27 cellular contexts compared by ENCODE assay signal in the genomic region with DNA sequence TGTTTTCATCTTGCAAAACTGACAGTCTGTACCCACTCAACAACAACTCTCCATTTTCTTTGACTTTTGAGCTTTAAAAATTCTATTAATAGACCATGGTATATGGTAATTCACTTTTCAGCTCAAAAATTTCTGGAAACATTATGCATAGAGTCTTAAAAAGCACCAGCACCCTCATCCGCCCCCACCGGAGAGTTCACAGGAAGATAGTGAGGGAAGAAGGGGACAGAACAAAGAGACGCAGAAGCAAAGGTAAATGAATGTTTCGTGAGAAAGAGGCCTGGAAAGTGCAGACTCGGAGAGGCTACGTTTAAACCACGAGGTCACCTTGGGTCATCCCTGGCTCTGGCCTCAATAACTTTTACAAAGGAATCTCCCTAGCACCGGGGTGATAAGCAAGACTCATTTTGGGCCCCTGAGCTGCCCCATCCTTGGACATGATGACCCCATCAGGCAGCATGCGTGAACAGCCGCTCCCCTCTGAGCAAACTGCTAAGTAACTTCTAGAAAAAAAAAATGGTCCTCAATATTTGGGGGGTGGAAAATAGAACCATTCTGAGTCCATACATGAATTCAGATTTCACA.
"Had no signal": no experiment of that assay in that cellular context is flagged by ENCODE, and none has a peak within 500 bp of the region (broad histone marks: within the 10 kb centered on the region; RNA-seq: fewer than 3 reads in every experiment).

No MANE protein-coding gene starts in this region.

- H3K4me1 ChIP-seq: foreskin keratinocyte, lower lobe of right lung, pancreas, right atrium auricular region, upper lobe of left lung, uterus had no signal

- H3K27ac ChIP-seq: dorsolateral prefrontal cortex, epithelial cell of prostate, foreskin keratinocyte, heart right ventricle, lower lobe of right lung, pancreas, right atrium auricular region, stomach, testis, tibial artery, upper lobe of left lung, uterus had no signal

- H3K36me3 ChIP-seq: heart right ventricle, lower lobe of right lung, pancreas, right atrium auricular region, upper lobe of left lung, uterus had no signal

- H3K9me3 ChIP-seq: lower lobe of right lung, pancreas, right atrium auricular region, testis, tibial artery, upper lobe of left lung, uterus had no signal

- DNase-seq: cerebellar nuclear complex; dorsolateral prefrontal cortex; effector CD8-positive, alpha-beta T cell; endodermal cell; foreskin keratinocyte; heart right ventricle; hippocampal formation; immature natural killer cell; left ventricle myocardium superior; lower lobe of right lung; pancreas; stimulated activated CD4-positive, alpha-beta T cell treated with anti-CD3 and anti-CD28 coated beads, Interleukin-2, amount 100 ng/mL, for 24 hours; stimulated activated CD4-positive, alpha-beta T cell treated with anti-CD3 and anti-CD28 coated beads, Interleukin-4, amount 100 ng/mL, for 24 hours; stimulated activated naive CD4-positive, alpha-beta T cell treated with Interleukin-2 at 50 U/mL for 16 hours; stomach; substantia nigra; testis; tibial artery; uterus had no signal

- H3K4me3 ChIP-seq: dorsolateral prefrontal cortex, gastroesophageal sphincter, heart right ventricle, lower lobe of right lung, pancreas, right atrium auricular region, stomach, testis, tibial artery, upper lobe of left lung, uterus had no signal

- ATAC-seq: esophagus mucosa; foreskin keratinocyte; gastroesophageal sphincter; heart right ventricle; left ventricle myocardium superior; lower lobe of right lung; natural killer cell treated with Interleukin-12 subunit alpha and Interleukin-12 subunit beta and Interleukin-15 and Interleukin-18, amount 100 ng/mL, for 72 hours; pancreas; sciatic nerve; stimulated activated effector memory CD8-positive, alpha-beta T cell treated with anti-CD3 and anti-CD28 coated beads, Interleukin-12 subunit alpha, Interleukin-12 subunit beta, amount 100 ng/mL, for 72 hours had no signal

- H3K27me3 ChIP-seq: dorsolateral prefrontal cortex, foreskin keratinocyte, gastroesophageal sphincter, heart right ventricle, pancreas, right atrium auricular region, stomach, testis, tibial artery, upper lobe of left lung, uterus had no signal
